7 cellular contexts compared by ENCODE assay signal in the genomic region with DNA sequence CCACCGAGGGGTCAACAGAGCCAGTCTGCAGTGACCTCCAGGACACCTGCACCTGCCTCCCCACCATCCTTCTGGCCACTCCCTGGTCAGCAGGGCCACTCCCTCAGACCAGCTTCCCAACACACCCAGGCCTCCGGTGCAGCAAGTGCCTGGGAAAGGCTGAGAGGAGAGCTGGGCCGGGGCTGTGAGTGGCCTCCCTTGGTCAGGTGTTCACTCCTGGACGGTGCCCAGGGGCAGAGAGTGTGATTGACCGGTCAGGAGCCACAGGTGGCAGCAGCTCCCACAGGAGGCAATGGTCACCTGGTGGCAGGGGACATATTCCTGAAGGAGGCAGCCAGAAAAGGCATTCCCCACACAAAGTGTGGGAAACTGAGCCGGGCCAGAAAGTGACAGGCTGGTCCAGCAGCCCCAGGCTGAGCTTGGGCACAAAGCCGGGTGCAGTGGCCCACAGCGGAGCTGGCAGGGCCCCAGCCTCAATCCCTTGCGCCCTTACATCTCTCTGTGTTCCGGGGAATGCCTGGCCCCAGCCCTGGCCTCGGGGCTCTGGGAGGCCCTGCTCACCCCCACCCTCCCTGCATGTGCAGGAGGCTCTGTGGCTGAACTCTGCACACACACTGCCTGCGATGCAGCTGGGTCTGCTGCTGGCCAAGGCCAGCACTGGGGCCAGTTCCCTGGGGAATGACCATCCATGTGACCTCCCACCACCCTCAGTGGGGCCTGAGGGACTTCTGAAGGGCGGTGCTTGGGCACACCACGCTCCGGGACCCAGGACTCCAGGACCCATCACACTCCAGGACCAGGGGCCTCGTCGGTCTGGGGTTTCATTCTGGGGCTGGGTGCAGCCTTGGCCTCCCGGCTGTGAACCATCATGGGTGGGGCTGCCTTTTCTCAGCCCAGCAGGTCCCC. TPM values are rescaled to one million over a fixed set of nuclear protein-coding genes. Genes with fewer than 3 reads are reported as not detected.
DNase-seq lines count a peak whose midpoint lies in the region; ATAC-seq, FAIRE-seq and TF ChIP-seq lines count a peak whose summit lies in the region.
"Had no signal": no experiment of that assay in that cellular context is flagged by ENCODE, and none has a peak within 500 bp of the region (broad histone marks: within the 10 kb centered on the region; RNA-seq: fewer than 3 reads in every experiment).

No MANE protein-coding gene starts in this region.

- TF ChIP-seq CTCF in C4-2B (conservative IDR thresholded peaks at IDR 0.05) (no peak), GM12878 (IDR thresholded peaks at IDR 0.05 in 2 of 3, conservative IDR thresholded peaks at IDR 0.05 in 1 of 3; ENCODE audit: control insufficient read depth in 2 of 3, extremely low read depth in 1 of 3, insufficient read depth in 1 of 3, low read depth in 3 of 3, low read length in 3 of 3) (no peak), natural killer cell (IDR thresholded peaks at IDR 0.05) (no peak)

- H4K20me1 ChIP-seq in GM12878 (ENCODE audit: control insufficient read depth, insufficient read depth) = no peaks in the 10 kb centered on the region

- H2AFZ ChIP-seq in GM12878 (ENCODE audit: control insufficient read depth, low read depth, low read length) = no peak overlapping the region

- H3K4me3 ChIP-seq in GM12878 = no peak overlapping the region
- peak overlapping the region in 1 of 2 donors; percentile 44 for H3K4me3 ChIP-seq in mucosa of rectum (ENCODE audit: low read length in 2 of 2)

- H3K27ac ChIP-seq in C4-2B = peak overlapping the region; percentile 69
- H3K27ac ChIP-seq in GM12878 (ENCODE audit: control insufficient read depth, insufficient read depth) = peak overlapping the region; percentile 77
- H3K27ac ChIP-seq in mucosa of rectum (ENCODE audit: low read depth in 2 of 2, low read length in 2 of 2) = peak overlapping the region; percentile 81 to 87

- no peaks in the 10 kb centered on the region for H3K36me3 Mint-ChIP-seq in natural killer cell

- ATAC-seq in GM12878 (no peak), natural killer cell (no peak), GM21737 (IDR thresholded peaks at IDR 0.05; ENCODE audit: unreplicated experiment) (no peak)

- CTCF ChIA-PET in GM12878 (lab: Yijun Ruan, JAX) = interaction anchor here (0.7 to 5.0 kb wide), 8 partner anchors 8 to 107 kb away, joined by 3 to 51 read pairs (median 5); no protein-coding TSS in a partner anchor

- peaks cover 0 to 5% of the 10 kb centered on the region in 2 donors for H3K27me3 Mint-ChIP-seq in natural killer cell (ENCODE audit: low read depth in 2 of 2)
- H3K27me3 Mint-ChIP-seq: CD4-positive, alpha-beta T cell had no signal

- H3K9ac ChIP-seq in GM12878 (ENCODE audit: control insufficient read depth, insufficient read depth, low read length) (peak overlapping the region; percentile 40; the same call in 1 of the 2 replicates), mucosa of rectum (ENCODE audit: low read depth in 1 of 2, low read length in 2 of 2) (peak overlapping the region; percentile 26 to 54)

- in situ Hi-C loops in GM12878 (cut with MboI) = no loop called here

- peak overlapping the region in 1 of 2 donors; percentile 78 for H3K27ac Mint-ChIP-seq in natural killer cell

- BruUV-seq in GM12878 (replicated peaks; lab: Mats Ljungman, UMichigan) = no TSS peak

- POLR2A ChIA-PET in GM12878 (lab: Charles Lee) = interaction anchor here (0.6 to 5.1 kb wide), 14 partner anchors 8 to 43 kb away, joined by 3 to 37 read pairs (median 10); a partner anchor contains a TSS

- H3K4me1 ChIP-seq in GM12878 (ENCODE audit: control insufficient read depth, insufficient read depth, low read length) = peaks cover 74% of the 10 kb centered on the region
- H3K4me1 ChIP-seq in mucosa of rectum (ENCODE audit: control insufficient read depth in 2 of 2, insufficient read depth in 2 of 2, low read length in 2 of 2) = peaks cover 58% of the 10 kb centered on the region in 2 donors

- H3K4me2 ChIP-seq in GM12878 (ENCODE audit: control insufficient read depth, insufficient read depth) = peak overlapping the region; percentile 57

- WGBS in GM12878 (ENCODE audit: insufficient coverage, insufficient replicate concordance, low lambda C conversion rate, missing lambda C conversion rate) = 78% methylated on average over 18 of the region's 18 CpGs

- H3K36me3 ChIP-seq in GM12878 (ENCODE audit: control insufficient read depth in 2 of 2, insufficient read depth in 2 of 2, low read length in 1 of 2) = peaks cover 0 to 5% of the 10 kb centered on the region in 2 experiments; a peak in 3 of 4 replicates
- H3K36me3 ChIP-seq in mucosa of rectum (ENCODE audit: control insufficient read depth in 2 of 2, insufficient read depth in 2 of 2, low read length in 2 of 2) = no peaks in the 10 kb centered on the region

- DNase-seq in GM12878 (ENCODE audit: low read depth, low spot score) (no peak), GM12891 (ENCODE audit: insufficient read length, low spot score) (no peak), natural killer cell (no peak)
- DNase-seq: CD4-positive, alpha-beta T cell had no signal

- TF ChIP-seq POLR2A in GM12878 (IDR thresholded peaks at IDR 0.05; ENCODE audit: low read depth, low read length) = no peak
- no peak for TF ChIP-seq POLR2A in GM12891 (IDR thresholded peaks at IDR 0.05; ENCODE audit: low read depth, low read length)

- SMC1A ChIA-PET in GM12878 (lab: Charles Lee; ENCODE audit: uncharacterized antibody, unreplicated experiment) = interaction anchor here (0.7 to 1.9 kb wide), 14 partner anchors 7 to 38 kb away, joined by 3 to 9 read pairs (median 4); a partner anchor contains a TSS

- H3K9me3 Mint-ChIP-seq in natural killer cell = no peaks in the 10 kb centered on the region
- H3K9me3 Mint-ChIP-seq: CD4-positive, alpha-beta T cell had no signal

- peaks cover 17 to 34% of the 10 kb centered on the region in 2 donors for H3K4me1 Mint-ChIP-seq in natural killer cell

- intact Hi-C loops in GM12878 (cut with micrococcal nuclease; ENCODE audit: unreplicated experiment) (no loop called here), natural killer cell (cut with micrococcal nuclease) (no loop called here)

- no peak for TF ChIP-seq RAD21 in GM12878 (IDR thresholded peaks at IDR 0.05; ENCODE audit: insufficient read depth, low read depth, low read length)

- peaks cover 5% of the 10 kb centered on the region for H3K79me2 ChIP-seq in GM12878 (ENCODE audit: control insufficient read depth, insufficient read depth, low read length)

- no peak for TF ChIP-seq EP300 in GM12878 (IDR thresholded peaks at IDR 0.05; ENCODE audit: borderline replicate concordance in 1 of 2, control insufficient read depth in 1 of 2, low read depth in 2 of 2, low read length in 2 of 2)

- RAD21 ChIA-PET in GM12878 (lab: Charles Lee; ENCODE audit: unreplicated experiment) = interaction anchor here (0.9 to 3.3 kb wide), 11 partner anchors 9 to 125 kb away, joined by 3 to 29 read pairs (median 4); no protein-coding TSS in a partner anchor

- no peak for FAIRE-seq in GM12878 (lab: Jason Lieb, UNC)
- FAIRE-seq in GM12891 (lab: Jason Lieb, UNC) = no peak

- H3K9me3 ChIP-seq in GM12878 (replicated peaks; ENCODE audit: control insufficient read depth, insufficient read depth, low read length) (no peaks in the 10 kb centered on the region), mucosa of rectum (ENCODE audit: control insufficient read depth in 2 of 2, low read length in 2 of 2) (no peaks in the 10 kb centered on the region)

- no peaks in the 10 kb centered on the region for H3K27me3 ChIP-seq in GM12878 (replicated peaks in 1 of 2; ENCODE audit: control insufficient read depth in 2 of 2, insufficient read depth in 2 of 2, low read length in 1 of 2)
- H3K27me3 ChIP-seq in mucosa of rectum (ENCODE audit: control insufficient read depth in 2 of 2, insufficient read depth in 2 of 2, low read length in 2 of 2) = no peaks in the 10 kb centered on the region

- no peak overlapping the region for H3K4me3 Mint-ChIP-seq in natural killer cell
- H3K4me3 Mint-ChIP-seq: CD4-positive, alpha-beta T cell had no signal

RNA-seq across cellular contexts. Expression of a gene that starts 1.2 kb away (rescaled TPM):
- 3.6 and 5.5 TPM in 2 replicates for total RNA-seq in GM12878 (2013; cell fraction: nucleolus; rRNA removed)
- 2.1 and 5.9 TPM in 2 replicates for total RNA-seq in GM12878 (2014; rRNA removed)
- 1.6 and 1.9 TPM in 2 replicates for total RNA-seq in GM12878 (2014; rRNA removed; fragmentation: Illumina TruSeq; extraction: Trizol)
- 3.1 and 4.4 TPM in 2 replicates for total RNA-seq in GM12878 (2021)
- 1.5 TPM for polyA plus RNA-seq in GM12878 (2011; ENCODE audit: low read depth)
- polyA plus RNA-seq in GM12878 (2011; rRNA removed) = 2.2 and 3.5 TPM in 2 replicates
- polyA plus RNA-seq in GM12878 (2011; cell fraction: cytosol; rRNA removed) = 4.1 and 4.5 TPM in 2 replicates
- 5.0 and 11.8 TPM in 2 replicates for polyA plus RNA-seq in GM12878 (2011; cell fraction: nucleus; rRNA removed)
- polyA plus RNA-seq in GM12878 (2012) = 3.6 and 6.7 TPM in 2 replicates
- 0.22 and 1.4 TPM in 2 replicates for polyA plus RNA-seq in GM12878 (2014; fragmentation: Illumina TruSeq; extraction: Trizol)
- polyA plus RNA-seq in GM12878 (2014; fragmentation: Nextera tagmentation; extraction: Ambion mirVana) = under 1 TPM; 0.20 to 0.48 TPM
- polyA plus RNA-seq in GM12878 (2014; rRNA removed) = 4.8 and 5.6 TPM in 2 replicates
- polyA plus RNA-seq in GM12878 (2016; fragmentation: Nextera tagmentation; extraction: Ambion mirVana) = 1 to 10 TPM; 3.0 to 4.5 TPM
- polyA minus RNA-seq in GM12878 (2011; rRNA and poly(A)+ RNA removed) = 2.9 and 5.1 TPM in 2 replicates
- 2.7 TPM in 1 of 2 replicates, not detected in the other for polyA minus RNA-seq in GM12878 (2011; cell fraction: cytosol; rRNA and poly(A)+ RNA removed)
- 0.36 and 4.7 TPM in 2 replicates for polyA minus RNA-seq in GM12878 (2011; cell fraction: nucleus; rRNA and poly(A)+ RNA removed)
- polyA plus RNA-seq in GM12891 (2012; ENCODE audit: low read depth, missing spikeins) = 5.8 TPM
- total RNA-seq in natural killer cell = not detected
- total RNA-seq: CD4-positive, alpha-beta T cell had no signal

RNA-seq across cellular contexts. Expression of a gene that starts 14.4 kb away (rescaled TPM):
- 310 and 316 TPM in 2 replicates for total RNA-seq in GM12878 (2013; cell fraction: nucleolus; rRNA removed)
- total RNA-seq in GM12878 (2014; rRNA removed) (40.9 and 41.9 TPM in 2 replicates), GM12878 (2014; rRNA removed; fragmentation: Illumina TruSeq; extraction: Trizol) (22.2 and 25.4 TPM in 2 replicates), GM12878 (2021) (120 and 128 TPM in 2 replicates), natural killer cell (100 to 1,000 TPM; 401 to 551 (median 435) TPM)
- 110 TPM for polyA plus RNA-seq in GM12878 (2011; ENCODE audit: low read depth)
- polyA plus RNA-seq in GM12878 (2011; rRNA removed) (19.5 and 36.5 TPM in 2 replicates), GM12878 (2014; fragmentation: Illumina TruSeq; extraction: Trizol) (16.7 and 45.9 TPM in 2 replicates), GM12878 (2014; fragmentation: Nextera tagmentation; extraction: Ambion mirVana) (1 to 10 TPM; 2.7 to 8.4 TPM), GM12878 (2014; rRNA removed) (118 and 129 TPM in 2 replicates), GM12878 (2016; fragmentation: Nextera tagmentation; extraction: Ambion mirVana) (10 to 100 TPM; 38.2 to 48.1 TPM)
- polyA plus RNA-seq in GM12878 (2011; cell fraction: cytosol; rRNA removed) = 62.8 and 67.7 TPM in 2 replicates
- polyA plus RNA-seq in GM12878 (2011; cell fraction: nucleus; rRNA removed) = 353 and 365 TPM in 2 replicates
- 116 and 163 TPM in 2 replicates for polyA plus RNA-seq in GM12878 (2012)
- 87.9 and 94.3 TPM in 2 replicates for polyA minus RNA-seq in GM12878 (2011; rRNA and poly(A)+ RNA removed)
- polyA minus RNA-seq in GM12878 (2011; cell fraction: cytosol; rRNA and poly(A)+ RNA removed) = 17.8 and 22.5 TPM in 2 replicates
- 96.8 and 128 TPM in 2 replicates for polyA minus RNA-seq in GM12878 (2011; cell fraction: nucleus; rRNA and poly(A)+ RNA removed)
- polyA plus RNA-seq in GM12891 (2012; ENCODE audit: low read depth, missing spikeins) = 67.1 TPM

RNA-seq across cellular contexts. Expression of a gene that starts 16.4 kb away (rescaled TPM):
- total RNA-seq in GM12878 (2013; cell fraction: nucleolus; rRNA removed) = 479 and 553 TPM in 2 replicates
- total RNA-seq in GM12878 (2014; rRNA removed) = 104 and 117 TPM in 2 replicates
- 34.2 and 39.1 TPM in 2 replicates for total RNA-seq in GM12878 (2014; rRNA removed; fragmentation: Illumina TruSeq; extraction: Trizol)
- 206 and 232 TPM in 2 replicates for total RNA-seq in GM12878 (2021)
- polyA plus RNA-seq in GM12878 (2011; ENCODE audit: low read depth) = 47.5 TPM
- 25.6 and 38.0 TPM in 2 replicates for polyA plus RNA-seq in GM12878 (2011; rRNA removed)
- polyA plus RNA-seq in GM12878 (2011; cell fraction: cytosol; rRNA removed) = 39.0 and 65.3 TPM in 2 replicates
- polyA plus RNA-seq in GM12878 (2011; cell fraction: nucleus; rRNA removed) = 658 and 780 TPM in 2 replicates
- polyA plus RNA-seq in GM12878 (2012) = 192 and 207 TPM in 2 replicates
- 2.0 and 20.0 TPM in 2 replicates for polyA plus RNA-seq in GM12878 (2014; fragmentation: Illumina TruSeq; extraction: Trizol)
- polyA plus RNA-seq in GM12878 (2014; fragmentation: Nextera tagmentation; extraction: Ambion mirVana) = 10 to 100 TPM in 1 of 2 experiments, 1 to 10 TPM in 1; 1.9 to 11.5 TPM
- polyA plus RNA-seq in GM12878 (2014; rRNA removed) = 136 and 153 TPM in 2 replicates
- polyA plus RNA-seq in GM12878 (2016; fragmentation: Nextera tagmentation; extraction: Ambion mirVana) = 10 to 100 TPM; 82.0 to 94.4 TPM
- 24.9 and 76.7 TPM in 2 replicates for polyA minus RNA-seq in GM12878 (2011; rRNA and poly(A)+ RNA removed)
- polyA minus RNA-seq in GM12878 (2011; cell fraction: cytosol; rRNA and poly(A)+ RNA removed) = 38.3 and 48.8 TPM in 2 replicates
- polyA minus RNA-seq in GM12878 (2011; cell fraction: nucleus; rRNA and poly(A)+ RNA removed) = 152 and 216 TPM in 2 replicates
- 125 TPM for polyA plus RNA-seq in GM12891 (2012; ENCODE audit: low read depth, missing spikeins)
- 100 to 1,000 TPM; 653 to 825 (median 687) TPM for total RNA-seq in natural killer cell

RNA-seq across cellular contexts. Expression of a gene that starts 23.4 kb away (rescaled TPM):
- total RNA-seq in GM12878 (2013; cell fraction: nucleolus; rRNA removed) = 161 and 167 TPM in 2 replicates
- total RNA-seq in GM12878 (2014; rRNA removed) (189 and 212 TPM in 2 replicates), GM12878 (2014; rRNA removed; fragmentation: Illumina TruSeq; extraction: Trizol) (112 and 126 TPM in 2 replicates), GM12878 (2021) (291 and 310 TPM in 2 replicates), natural killer cell (10 to 100 TPM; 41.2 to 62.1 (median 43.5) TPM)
- 105 TPM for polyA plus RNA-seq in GM12878 (2011; ENCODE audit: low read depth)
- polyA plus RNA-seq in GM12878 (2011; rRNA removed) (134 and 329 TPM in 2 replicates), GM12878 (2014; fragmentation: Illumina TruSeq; extraction: Trizol) (69.3 and 212 TPM in 2 replicates), GM12878 (2014; fragmentation: Nextera tagmentation; extraction: Ambion mirVana) (10 to 100 TPM in 1 of 2 experiments, 1 to 10 TPM in 1; 4.4 to 28.8 TPM), GM12878 (2014; rRNA removed) (310 and 312 TPM in 2 replicates), GM12878 (2016; fragmentation: Nextera tagmentation; extraction: Ambion mirVana) (100 to 1,000 TPM; 491 to 529 TPM)
- polyA plus RNA-seq in GM12878 (2011; cell fraction: cytosol; rRNA removed) = 630 and 860 TPM in 2 replicates
- 304 and 332 TPM in 2 replicates for polyA plus RNA-seq in GM12878 (2011; cell fraction: nucleus; rRNA removed)
- polyA plus RNA-seq in GM12878 (2012) = 386 and 393 TPM in 2 replicates
- polyA minus RNA-seq in GM12878 (2011; rRNA and poly(A)+ RNA removed) = 329 and 477 TPM in 2 replicates
- 131 and 150 TPM in 2 replicates for polyA minus RNA-seq in GM12878 (2011; cell fraction: cytosol; rRNA and poly(A)+ RNA removed)
- 60.8 and 82.3 TPM in 2 replicates for polyA minus RNA-seq in GM12878 (2011; cell fraction: nucleus; rRNA and poly(A)+ RNA removed)
- 338 TPM for polyA plus RNA-seq in GM12891 (2012; ENCODE audit: low read depth, missing spikeins)

RNA-seq across cellular contexts. Expression of a gene that starts 41.9 kb away (rescaled TPM):
- 11.3 and 13.8 TPM in 2 replicates for total RNA-seq in GM12878 (2013; cell fraction: nucleolus; rRNA removed)
- total RNA-seq in GM12878 (2014; rRNA removed) (93.2 and 102 TPM in 2 replicates), GM12878 (2014; rRNA removed; fragmentation: Illumina TruSeq; extraction: Trizol) (49.9 and 53.4 TPM in 2 replicates), GM12878 (2021) (89.7 and 96.3 TPM in 2 replicates), natural killer cell (1 to 10 TPM; 2.1 to 5.1 (median 3.9) TPM)
- 34.9 TPM for polyA plus RNA-seq in GM12878 (2011; ENCODE audit: low read depth)
- polyA plus RNA-seq in GM12878 (2011; rRNA removed) (32.6 and 62.7 TPM in 2 replicates), GM12878 (2014; fragmentation: Illumina TruSeq; extraction: Trizol) (27.4 and 55.2 TPM in 2 replicates), GM12878 (2014; fragmentation: Nextera tagmentation; extraction: Ambion mirVana) (10 to 100 TPM in 1 of 2 experiments, 1 to 10 TPM in 1; 4.6 to 13.0 TPM), GM12878 (2014; rRNA removed) (127 and 128 TPM in 2 replicates), GM12878 (2016; fragmentation: Nextera tagmentation; extraction: Ambion mirVana) (100 to 1,000 TPM; 168 to 175 TPM)
- polyA plus RNA-seq in GM12878 (2011; cell fraction: cytosol; rRNA removed) = 161 and 278 TPM in 2 replicates
- 136 and 156 TPM in 2 replicates for polyA plus RNA-seq in GM12878 (2011; cell fraction: nucleus; rRNA removed)
- 62.9 and 70.7 TPM in 2 replicates for polyA plus RNA-seq in GM12878 (2012)
- 92.8 and 202 TPM in 2 replicates for polyA minus RNA-seq in GM12878 (2011; rRNA and poly(A)+ RNA removed)
- 47.4 and 52.8 TPM in 2 replicates for polyA minus RNA-seq in GM12878 (2011; cell fraction: cytosol; rRNA and poly(A)+ RNA removed)
- polyA minus RNA-seq in GM12878 (2011; cell fraction: nucleus; rRNA and poly(A)+ RNA removed) = 23.5 and 34.4 TPM in 2 replicates
- 82.5 TPM for polyA plus RNA-seq in GM12891 (2012; ENCODE audit: low read depth, missing spikeins)
